In genomic region chr7:32500922-32501341, GRCh38 we compare ENCODE assay signal across 8 cellular contexts. TPM values are rescaled to one million over a fixed set of nuclear protein-coding genes. Genes with fewer than 3 reads are reported as not detected.
A peak's percentile ranks its signal among the peaks of the same experiment; 100 is the strongest.
DNase-seq lines count a peak whose midpoint lies in the region; ATAC-seq, FAIRE-seq and TF ChIP-seq lines count a peak whose summit lies in the region.

No MANE protein-coding gene starts in this region.

- H3K9me3 ChIP-seq in DOHH2 (ENCODE audit: control insufficient read depth, insufficient read depth, low read length) (no peaks in the 10 kb centered on the region), K562 (replicated peaks; ENCODE audit: control insufficient read depth, insufficient read depth, low read depth, low read length) (no peaks in the 10 kb centered on the region; the same call in 1 of the 2 replicates)

- no peak overlapping the region for H2AFZ ChIP-seq in K562 (ENCODE audit: low read depth, low read length)

- H3K36me3 Mint-ChIP-seq in osteocyte (ENCODE audit: unreplicated experiment), result peaks cover 2% of the 10 kb centered on the region

- H3K4me3 Mint-ChIP-seq in osteocyte (ENCODE audit: unreplicated experiment), result no peak overlapping the region

- H3K79me2 ChIP-seq in DOHH2 (ENCODE audit: control insufficient read depth, low read length), result peaks cover 98% of the 10 kb centered on the region
- peaks cover 98% of the 10 kb centered on the region for H3K79me2 ChIP-seq in K562 (ENCODE audit: control insufficient read depth, insufficient read depth, low read length)

- no peaks in the 10 kb centered on the region for H3K27me3 Mint-ChIP-seq in osteocyte (ENCODE audit: unreplicated experiment)

- CTCF ChIA-PET in K562 (lab: Yijun Ruan, JAX; ENCODE audit: low intra/inter-chr PET ratio), result no interaction called here

- H3K27me3 ChIP-seq in DOHH2 (ENCODE audit: control insufficient read depth, low read length) (no peaks in the 10 kb centered on the region), K562 (ENCODE audit: control insufficient read depth in 2 of 2, insufficient read depth in 2 of 2, low read length in 2 of 2) (no peaks in the 10 kb centered on the region)

- BruUV-seq in K562 (replicated peaks; lab: Mats Ljungman, UMichigan), result no TSS peak

- peaks cover 44% of the 10 kb centered on the region for H3K4me1 Mint-ChIP-seq in osteocyte (ENCODE audit: unreplicated experiment)

- H4K20me1 ChIP-seq in DOHH2 (ENCODE audit: control insufficient read depth, insufficient read depth, low read depth, low read length), result 0 out of 2 replicates have a peak, but pooled peaks cover 9% of the 10 kb centered on the region
- 0 out of 2 replicates have a peak, but pooled peaks cover 3% of the 10 kb centered on the region for H4K20me1 ChIP-seq in K562 (replicated peaks; ENCODE audit: control insufficient read depth, insufficient read depth, low read length)

- H3K4me1 ChIP-seq in DOHH2 (ENCODE audit: control insufficient read depth, low read length) (peaks cover 27% of the 10 kb centered on the region), K562 (replicated peaks in 1 of 2; ENCODE audit: control insufficient read depth in 2 of 2, insufficient read depth in 2 of 2, low read length in 2 of 2) (peaks cover 11 to 22% of the 10 kb centered on the region in 2 experiments; a peak in 4 of 5 replicates)

- H3K9me3 Mint-ChIP-seq in osteocyte (ENCODE audit: unreplicated experiment), result no peaks in the 10 kb centered on the region

- no peak for TF ChIP-seq EP300 in K562 (IDR thresholded peaks at IDR 0.05; ENCODE audit: low read length)

- no peaks in the 10 kb centered on the region for H3K9me1 ChIP-seq in K562 (ENCODE audit: control insufficient read depth, insufficient read depth, low read length)

- H3K27ac ChIP-seq in DOHH2 (ENCODE audit: low read depth, low read length) (no peak overlapping the region), K562 (ENCODE audit: extremely low read depth, low read depth, low read length) (peak overlapping the region; percentile 74)

- no peak for TF ChIP-seq CTCF in DOHH2 (IDR thresholded peaks at IDR 0.05; ENCODE audit: low read depth, low read length, poor library complexity, severe bottlenecking)
- no peak for TF ChIP-seq CTCF in K562 (IDR thresholded peaks at IDR 0.05 in 2 of 3, conservative IDR thresholded peaks at IDR 0.05 in 1 of 3; ENCODE audit: insufficient read depth in 2 of 3, low read depth in 1 of 3, low read length in 3 of 3)
- no peak for TF ChIP-seq CTCF in osteocyte (IDR thresholded peaks at IDR 0.05)

- H3K4me2 ChIP-seq in DOHH2 (ENCODE audit: low read length), result peak overlapping the region; percentile 10
- peak overlapping the region; percentile 52 for H3K4me2 ChIP-seq in K562 (ENCODE audit: insufficient read depth, low read length)

- no peak for TF ChIP-seq RAD21 in K562 (CRISPR knock-in tag; conservative IDR thresholded peaks at IDR 0.05 in 1 of 2, IDR thresholded peaks at IDR 0.05 in 1 of 2)

- intact Hi-C loops in K562 (cut with micrococcal nuclease), result no loop called here
- intact Hi-C loops in left colon (cut with DNase I, micrococcal nuclease), result no loop called here

- POLR2A ChIA-PET in K562 (lab: Yijun Ruan, JAX), result interaction anchor here (0.6 to 1.3 kb wide), 4 partner anchors 10 to 167 kb away, joined by 3 to 4 read pairs (median 4); partner anchors contain the start of gene LSM5

- H3K27ac Mint-ChIP-seq in osteocyte (ENCODE audit: unreplicated experiment), result peak overlapping the region; percentile 66

- ATAC-seq in GM21576 (IDR thresholded peaks at IDR 0.05; ENCODE audit: unreplicated experiment), result peak; percentile 70
- ATAC-seq in K562, result peak; percentile 46
- ATAC-seq in left colon, result no peak

- H3K4me3 ChIP-seq in DOHH2 (ENCODE audit: low read length) (no peak overlapping the region), K562 (no peak overlapping the region)

- 0% methylated on average over 1 of the region's 1 CpG for WGBS in K562 (ENCODE audit: insufficient coverage, low coverage, missing lambda C conversion rate)

- H3F3A ChIP-seq in DOHH2 (ENCODE audit: control insufficient read depth, insufficient read depth), result no peaks in the 10 kb centered on the region

- FAIRE-seq in K562 (lab: Jason Lieb, UNC), result no peak

- no peaks in the 10 kb centered on the region for H3K9me2 ChIP-seq in DOHH2 (replicated peaks; ENCODE audit: control insufficient read depth, low read length)

- peaks cover 47% of the 10 kb centered on the region for H3K36me3 ChIP-seq in DOHH2 (ENCODE audit: control insufficient read depth, low read length)
- peaks cover 23% of the 10 kb centered on the region; the same call in 1 of the 3 replicates for H3K36me3 ChIP-seq in K562 (ENCODE audit: control insufficient read depth, insufficient read depth, low read length)

- H3K9ac ChIP-seq in K562 (ENCODE audit: insufficient read depth in 1 of 2, low read depth in 2 of 2, low read length in 2 of 2), result peak overlapping the region in 1 of 2 experiments; percentile 41; a peak in 2 of 4 replicates

- TF ChIP-seq POLR2A in K562 (conservative IDR thresholded peaks at IDR 0.05), result no peak

- in situ Hi-C loops in K562 (cut with MboI), result no loop called here

- DNase-seq in LHCN-M2 (ENCODE audit: low read depth) (peak; percentile 87), K562 (ENCODE audit: extremely low read depth in 1 of 4, low spot score in 3 of 4) (peak in 1 of 4 experiments; percentile 45), osteocyte (ENCODE audit: extremely low spot score, unreplicated experiment) (no peak), HT-29 (ENCODE audit: low spot score) (no peak), NCI-H2107 treated with DMSO at 0.1 percent for 48 hours (lab: John Stamatoyannopoulos, UW; ENCODE audit: unreplicated experiment) (no peak), left colon (no peak)

TF ChIP-seq in K562, 482 proteins besides CTCF, POLR2A, EP300 and RAD21 (continues in another document):
- TF ChIP-seq ZNF316 (IDR thresholded peaks at IDR 0.05) (no peak), ETV6 (IDR thresholded peaks at IDR 0.05; ENCODE audit: borderline replicate concordance in 1 of 2, low read depth in 2 of 2, low read length in 1 of 2) (no peak), ETV6 (CRISPR knock-in tag; IDR thresholded peaks at IDR 0.05; ENCODE audit: borderline replicate concordance) (no peak), ZC3H11A (IDR thresholded peaks at IDR 0.05; ENCODE audit: low read depth, low read length) (no peak), HMBOX1 (IDR thresholded peaks at IDR 0.05) (peak; percentile 96), SMARCC2 (IDR thresholded peaks at IDR 0.05; ENCODE audit: low read depth) (0 out of 2 replicates have a peak, but pooled peaks have one; percentile 36)

RNA-seq across cellular contexts. Expression of gene AVL9, which starts 5.6 kb away (rescaled TPM):
- 60.3 and 75.9 TPM in 2 replicates for total RNA-seq in LHCN-M2 (2014; rRNA removed)
- polyA plus RNA-seq in LHCN-M2 (2012), result 30.3 TPM
- 75.7 and 129 TPM in 2 replicates for total RNA-seq in K562 (2011; cell fraction: chromatin; rRNA removed; ENCODE audit: low replicate concordance)
- 28.3 and 31.5 TPM in 2 replicates for total RNA-seq in K562 (2011; cell fraction: nucleolus; rRNA removed)
- total RNA-seq in K562 (2011; cell fraction: nucleoplasm; rRNA removed), result 48.5 and 80.2 TPM in 2 replicates
- 31.0 and 33.4 TPM in 2 replicates for total RNA-seq in K562 (2014; rRNA removed)
- 39.7 and 53.2 TPM in 2 replicates for total RNA-seq in K562 (2014; rRNA removed; fragmentation: Illumina TruSeq; extraction: Trizol)
- total RNA-seq in K562 (2015; rRNA removed; fragmentation: Illumina TruSeq; extraction: Trizol), result 27.0 and 30.1 TPM in 2 replicates
- total RNA-seq in K562 (2021), result 51.7 and 66.2 TPM in 2 replicates
- polyA plus RNA-seq in K562 (2011; rRNA removed), result 37.0 and 39.6 TPM in 2 replicates
- 17.0 and 22.4 TPM in 2 replicates for polyA plus RNA-seq in K562 (2011; cell fraction: cytosol; rRNA removed)
- 37.9 and 38.1 TPM in 2 replicates for polyA plus RNA-seq in K562 (2011; cell fraction: nucleus; rRNA removed)
- polyA plus RNA-seq in K562 (2012), result 26.3 and 34.7 TPM in 2 replicates
- 28.4 and 31.2 TPM in 2 replicates for polyA plus RNA-seq in K562 (2014; fragmentation: Illumina TruSeq; extraction: Trizol)
- polyA plus RNA-seq in K562 (2014; fragmentation: Nextera tagmentation; extraction: Ambion mirVana), result 1 to 10 TPM; 6.4 to 8.7 TPM
- polyA plus RNA-seq in K562 (2014; rRNA removed), result 19.2 and 19.3 TPM in 2 replicates
- polyA minus RNA-seq in K562 (2011; rRNA and poly(A)+ RNA removed), result 39.1 and 60.7 TPM in 2 replicates
- 17.6 and 29.5 TPM in 2 replicates for polyA minus RNA-seq in K562 (2011; cell fraction: cytosol; rRNA and poly(A)+ RNA removed)
- 19.1 and 32.4 TPM in 2 replicates for polyA minus RNA-seq in K562 (2011; cell fraction: nucleus; rRNA and poly(A)+ RNA removed)
- 21.2 and 28.4 TPM in 2 replicates for total RNA-seq in osteocyte
- total RNA-seq in HT-29 (2014; rRNA removed; shearing (Covaris generic)), result 46.6 and 51.5 TPM in 2 replicates
- 10 to 100 TPM; 83.3 to 83.5 TPM for total RNA-seq in left colon

RNA-seq across cellular contexts. Expression of gene LSM5, which starts 10.8 kb away (rescaled TPM):
- 75.4 and 107 TPM in 2 replicates for total RNA-seq in LHCN-M2 (2014; rRNA removed)
- 81.3 TPM for polyA plus RNA-seq in LHCN-M2 (2012)
- 16.0 and 52.2 TPM in 2 replicates for total RNA-seq in K562 (2011; cell fraction: chromatin; rRNA removed; ENCODE audit: low replicate concordance)
- 18.8 and 22.8 TPM in 2 replicates for total RNA-seq in K562 (2011; cell fraction: nucleolus; rRNA removed)
- total RNA-seq in K562 (2011; cell fraction: nucleoplasm; rRNA removed), result 52.5 and 85.3 TPM in 2 replicates
- 36.3 and 45.8 TPM in 2 replicates for total RNA-seq in K562 (2014; rRNA removed)
- total RNA-seq in K562 (2014; rRNA removed; fragmentation: Illumina TruSeq; extraction: Trizol), result 232 and 260 TPM in 2 replicates
- 92.9 and 111 TPM in 2 replicates for total RNA-seq in K562 (2015; rRNA removed; fragmentation: Illumina TruSeq; extraction: Trizol)
- 124 and 142 TPM in 2 replicates for total RNA-seq in K562 (2021)
- 79.9 and 153 TPM in 2 replicates for polyA plus RNA-seq in K562 (2011; rRNA removed)
- polyA plus RNA-seq in K562 (2011; cell fraction: cytosol; rRNA removed), result 7.1 and 54.4 TPM in 2 replicates
- polyA plus RNA-seq in K562 (2011; cell fraction: nucleus; rRNA removed), result 25.4 and 34.2 TPM in 2 replicates
- 136 and 164 TPM in 2 replicates for polyA plus RNA-seq in K562 (2012)
- 202 and 243 TPM in 2 replicates for polyA plus RNA-seq in K562 (2014; fragmentation: Illumina TruSeq; extraction: Trizol)
- polyA plus RNA-seq in K562 (2014; fragmentation: Nextera tagmentation; extraction: Ambion mirVana), result 100 to 1,000 TPM; 513 to 620 TPM
- polyA plus RNA-seq in K562 (2014; rRNA removed), result 165 and 186 TPM in 2 replicates
- polyA minus RNA-seq in K562 (2011; rRNA and poly(A)+ RNA removed), result 45.4 and 47.6 TPM in 2 replicates
- 11.6 and 15.8 TPM in 2 replicates for polyA minus RNA-seq in K562 (2011; cell fraction: cytosol; rRNA and poly(A)+ RNA removed)
- 24.8 and 33.9 TPM in 2 replicates for polyA minus RNA-seq in K562 (2011; cell fraction: nucleus; rRNA and poly(A)+ RNA removed)
- total RNA-seq in osteocyte, result 32.7 and 35.5 TPM in 2 replicates
- 11.3 and 22.8 TPM in 2 replicates for total RNA-seq in HT-29 (2014; rRNA removed; shearing (Covaris generic))
- 10 to 100 TPM; 28.8 to 33.5 TPM for total RNA-seq in left colon
